9 cellular contexts compared by ENCODE assay signal in the genomic region with DNA sequence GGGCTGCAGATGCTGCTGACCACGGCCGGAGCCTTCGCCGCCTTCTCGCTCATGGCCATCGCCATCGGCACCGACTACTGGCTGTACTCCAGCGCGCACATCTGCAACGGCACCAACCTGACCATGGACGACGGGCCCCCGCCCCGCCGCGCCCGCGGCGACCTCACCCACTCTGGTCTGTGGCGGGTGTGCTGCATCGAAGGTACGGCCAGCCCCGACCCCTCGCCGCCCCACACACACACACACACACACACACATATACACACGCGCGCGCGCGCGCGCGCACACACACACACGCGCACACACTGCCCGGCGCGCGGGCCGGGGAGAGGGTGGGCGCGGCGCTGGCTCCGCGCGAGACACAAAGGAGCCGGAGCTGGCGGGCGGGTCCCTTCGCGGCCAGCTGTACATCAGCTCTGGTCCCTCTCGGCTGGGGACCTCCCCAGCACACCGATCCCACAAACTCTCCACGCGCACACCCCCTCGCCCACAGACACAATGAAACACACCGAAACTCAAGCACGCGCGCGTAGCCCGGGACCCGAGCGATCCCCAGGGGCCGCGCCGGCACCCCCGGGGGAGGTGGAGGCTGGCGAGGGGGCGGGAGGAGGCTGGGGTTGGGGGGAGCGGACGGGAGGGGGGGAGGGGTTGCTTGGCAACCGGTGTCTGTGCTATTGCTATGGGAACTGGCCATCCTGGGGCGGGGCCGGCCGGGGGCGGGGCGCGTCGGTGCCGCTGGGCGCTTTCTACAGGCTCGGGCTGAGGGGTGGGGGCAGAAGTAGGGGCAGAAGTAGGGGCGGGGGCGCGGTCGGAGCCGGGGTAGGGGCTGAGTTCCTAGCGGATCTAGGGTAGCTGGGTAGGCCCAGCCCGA. TPM values are rescaled to one million over a fixed set of nuclear protein-coding genes. Genes with fewer than 3 reads are reported as not detected.
DNase-seq lines count a peak whose midpoint lies in the region; ATAC-seq, FAIRE-seq and TF ChIP-seq lines count a peak whose summit lies in the region.
"Had no signal": no experiment of that assay in that cellular context is flagged by ENCODE, and none has a peak within 500 bp of the region (broad histone marks: within the 10 kb centered on the region; RNA-seq: fewer than 3 reads in every experiment).

No MANE protein-coding gene starts in this region.

- H3K9ac ChIP-seq in skeletal muscle satellite cell (ENCODE audit: low read depth, low read length), result no peak overlapping the region

- intact Hi-C loops in left ventricle myocardium inferior (cut with micrococcal nuclease), result no loop called here

- peak overlapping the region; percentile 77 for H3K4me2 ChIP-seq in skeletal muscle satellite cell (ENCODE audit: low read length)

- DNase-seq in AG04450 (ENCODE audit: low read depth, low spot score) (no peak), HTR-8/SVneo (ENCODE audit: insufficient read length, low spot score) (peak; percentile 63), left ventricle myocardium inferior (no peak), SKM-1 (lab: John Stamatoyannopoulos, UW; ENCODE audit: unreplicated experiment) (no peak)
- peak; percentile 26 to 31 for DNase-seq in activated T-cell treated with anti-CD3 and anti-CD28 coated beads, Interleukin-2, amount 50 U/mL, for 72 hours
- no peak for DNase-seq in effector CD4-positive, alpha-beta T cell

- no peaks in the 10 kb centered on the region for H3K9me3 Mint-ChIP-seq in activated T-cell treated with anti-CD3 and anti-CD28 coated beads, Interleukin-2, amount 50 U/mL, for 72 hours

- H3K36me3 ChIP-seq in left ventricle myocardium inferior (no peaks in the 10 kb centered on the region), skeletal muscle satellite cell (ENCODE audit: insufficient read depth, low read length) (no peaks in the 10 kb centered on the region)

- POLR2A ChIA-PET in AG04450 (lab: Yijun Ruan, JAX), result interaction anchor here (0.6 kb wide), 1 partner anchor 771 kb away, joined by 3 read pairs; no protein-coding TSS in a partner anchor

- peak; percentile 60 to 63 for ATAC-seq in activated T-cell treated with anti-CD3 and anti-CD28 coated beads, Interleukin-2, amount 50 U/mL, for 72 hours (replicated peaks in 1 of 2)
- no peak for ATAC-seq in GM19452 (IDR thresholded peaks at IDR 0.05; ENCODE audit: unreplicated experiment)

- H3K27ac ChIP-seq in AG04450 (ENCODE audit: low read depth, low read length) (no peak overlapping the region), left ventricle myocardium inferior (replicated peaks) (no peak overlapping the region)

- H3K4me3 Mint-ChIP-seq in activated T-cell treated with anti-CD3 and anti-CD28 coated beads, Interleukin-2, amount 50 U/mL, for 72 hours, result peak overlapping the region; percentile 75 to 80

- H3K27me3 ChIP-seq in AG04450 (ENCODE audit: control insufficient read depth, insufficient read depth, low read length) (peaks cover 66% of the 10 kb centered on the region), left ventricle myocardium inferior (ENCODE audit: low read depth) (peaks cover 95% of the 10 kb centered on the region), skeletal muscle satellite cell (ENCODE audit: control insufficient read depth, insufficient read depth, low read length) (peaks cover 78% of the 10 kb centered on the region)

- TF ChIP-seq CTCF in AG04450 (IDR thresholded peaks at IDR 0.05; ENCODE audit: low read depth, low read length) (no peak), left ventricle myocardium inferior (IDR thresholded peaks at IDR 0.05; ENCODE audit: borderline replicate concordance) (no peak)

- FAIRE-seq in HTR-8/SVneo (lab: Jason Lieb, UNC), result peak; percentile 83
- FAIRE-seq: colon had no signal

- no peaks in the 10 kb centered on the region for H3K36me3 Mint-ChIP-seq in activated T-cell treated with anti-CD3 and anti-CD28 coated beads, Interleukin-2, amount 50 U/mL, for 72 hours (ENCODE audit: insufficient read depth in 2 of 2)

- peaks cover 14% of the 10 kb centered on the region for H3K4me1 Mint-ChIP-seq in activated T-cell treated with anti-CD3 and anti-CD28 coated beads, Interleukin-2, amount 50 U/mL, for 72 hours (ENCODE audit: low read depth)

- H3K9me3 ChIP-seq in AG04450 (ENCODE audit: control insufficient read depth, insufficient read depth, low read length) (no peaks in the 10 kb centered on the region; the same call in 1 of the 2 replicates), left ventricle myocardium inferior (replicated peaks) (no peaks in the 10 kb centered on the region), skeletal muscle satellite cell (replicated peaks; ENCODE audit: low read length) (no peaks in the 10 kb centered on the region)

- H3K4me3 ChIP-seq in AG04450 (ENCODE audit: low read depth, low read length) (peak overlapping the region; percentile 51), left ventricle myocardium inferior (peak overlapping the region; percentile 62), skeletal muscle satellite cell (ENCODE audit: low read length) (peak overlapping the region; percentile 49)

- CTCF ChIA-PET in AG04450 (lab: Charles Lee), result no interaction called here

- peaks cover 64% of the 10 kb centered on the region for H3K27me3 Mint-ChIP-seq in activated T-cell treated with anti-CD3 and anti-CD28 coated beads, Interleukin-2, amount 50 U/mL, for 72 hours (ENCODE audit: low read depth)

- H3K4me1 ChIP-seq in left ventricle myocardium inferior, result peaks cover 21% of the 10 kb centered on the region
- peaks cover 4% of the 10 kb centered on the region for H3K4me1 ChIP-seq in skeletal muscle satellite cell (ENCODE audit: control insufficient read depth, insufficient read depth, low read length)

- no peak overlapping the region for H3K27ac Mint-ChIP-seq in activated T-cell treated with anti-CD3 and anti-CD28 coated beads, Interleukin-2, amount 50 U/mL, for 72 hours

RNA-seq across cellular contexts. Expression of a gene that starts 0.7 kb away (rescaled TPM):
- 0.21 and 0.25 TPM in 2 replicates for polyA plus RNA-seq in AG04450 (2011; rRNA removed)
- polyA minus RNA-seq in AG04450 (2011; rRNA and poly(A)+ RNA removed), result 0.13 and 0.18 TPM in 2 replicates
- not detected for total RNA-seq in activated T-cell treated with anti-CD3 and anti-CD28 coated beads, Interleukin-2, amount 50 U/mL, for 72 hours
- not detected for total RNA-seq in left ventricle myocardium inferior
- not detected in 2 replicates for total RNA-seq in skeletal muscle satellite cell (2012; rRNA removed)

Comparison
In these comparisons a context has a peak if more than half of its experiments do, and no peak if none do; other contexts are left out.
1. DNase-seq: peak in HTR-8/SVneo (single experiment) and activated T-cell treated with anti-CD3 and anti-CD28 coated beads, Interleukin-2, amount 50 U/mL, for 72 hours (2 of 2); none in AG04450 (single experiment), left ventricle myocardium inferior (single experiment), SKM-1 (single experiment) and effector CD4-positive, alpha-beta T cell (single experiment).
2. Peak in every context shown above with its lines, with median percentiles within 50 percentile points of each other: H3K4me3 ChIP-seq.